24 cellular contexts compared by ENCODE assay signal in genomic region chr14:88272390-88273019, GRCh38. TPM values are rescaled to one million over a fixed set of nuclear protein-coding genes. Genes with fewer than 3 reads are reported as not detected.
"Had no signal": no experiment of that assay in that cellular context is flagged by ENCODE, and none has a peak within 500 bp of the region (broad histone marks: within the 10 kb centered on the region; RNA-seq: fewer than 3 reads in every experiment).

No MANE protein-coding gene starts in this region.

- H3K27me3 ChIP-seq: dorsolateral prefrontal cortex, stomach had no signal

- H3K9me3 ChIP-seq: left lung, lower lobe of right lung, prostate gland, spleen, stomach had no signal

- H3K4me1 Mint-ChIP-seq: central memory CD8-positive, alpha-beta T cell had no signal

- H3K27ac ChIP-seq: dorsolateral prefrontal cortex, left lung, lower lobe of right lung, parathyroid adenoma, prostate gland, spleen, stomach had no signal

- H3K9me3 Mint-ChIP-seq: central memory CD8-positive, alpha-beta T cell; natural killer cell treated with Interleukin-12 subunit alpha and Interleukin-12 subunit beta and Interleukin-15 and Interleukin-18, amount 100 ng/mL, for 72 hours had no signal

- DNase-seq: cortex of kidney; dorsolateral prefrontal cortex; effector CD8-positive, alpha-beta T cell; foreskin melanocyte; hippocampal formation; kidney glomerular epithelial cell; left lung; lower lobe of right lung; mesenchymal stem cell; midbrain; spleen; stimulated activated CD4-positive, alpha-beta T cell treated with anti-CD3 and anti-CD28 coated beads, Interleukin-15, amount 100 ng/mL, for 24 hours; stimulated activated CD4-positive, alpha-beta T cell treated with anti-CD3 and anti-CD28 coated beads, Interleukin-1b, Interleukin-23, amount 100 ng/mL, for 48 hours; stimulated activated naive CD4-positive, alpha-beta T cell; stomach; substantia nigra; trophoblast cell had no signal

- H3K79me2 ChIP-seq: parathyroid adenoma had no signal

- H3K36me3 ChIP-seq: left lung, lower lobe of right lung, prostate gland, spleen, stomach had no signal

- H3K27ac Mint-ChIP-seq: natural killer cell treated with Interleukin-12 subunit alpha and Interleukin-12 subunit beta and Interleukin-15 and Interleukin-18, amount 100 ng/mL, for 72 hours had no signal

- H3K36me3 Mint-ChIP-seq: natural killer cell treated with Interleukin-12 subunit alpha and Interleukin-12 subunit beta and Interleukin-15 and Interleukin-18, amount 100 ng/mL, for 72 hours had no signal

- H2AFZ ChIP-seq: parathyroid adenoma had no signal

- H3K4me1 ChIP-seq: left lung, lower lobe of right lung, parathyroid adenoma, prostate gland, spleen had no signal

- H3K4me3 ChIP-seq: dorsolateral prefrontal cortex, left lung, lower lobe of right lung, prostate gland, spleen, stomach had no signal

- ATAC-seq: left lung, lower lobe of right lung, sciatic nerve had no signal

- H3K9ac ChIP-seq: parathyroid adenoma had no signal

- H3K4me3 Mint-ChIP-seq: central memory CD8-positive, alpha-beta T cell; natural killer cell treated with Interleukin-12 subunit alpha and Interleukin-12 subunit beta and Interleukin-15 and Interleukin-18, amount 100 ng/mL, for 72 hours had no signal

RNA-seq across cellular contexts. Expression of gene KCNK10, which starts 50.6 kb away (rescaled TPM):
- total RNA-seq: left lung; lower lobe of right lung; natural killer cell treated with Interleukin-12 subunit alpha and Interleukin-12 subunit beta and Interleukin-15 and Interleukin-18, amount 100 ng/mL, for 72 hours; omental fat pad; sciatic nerve; skeletal muscle tissue had no signal
